ENCODE assay signal across 11 cellular contexts in genomic region chr5:127838661-127839060, GRCh38.
DNase-seq lines count a peak whose midpoint lies in the region; FAIRE-seq and TF ChIP-seq lines count a peak whose summit lies in the region.
"Had no signal": no experiment of that assay in that cellular context is flagged by ENCODE, and none has a peak within 500 bp of the region (broad histone marks: within the 10 kb centered on the region; RNA-seq: fewer than 3 reads in every experiment).

No MANE protein-coding gene starts in this region.

- no peak overlapping the region for H3K4me3 ChIP-seq in suprapubic skin

- H3K4me1 ChIP-seq in suprapubic skin, result no peaks in the 10 kb centered on the region

- no peak for TF ChIP-seq CTCF in suprapubic skin (IDR thresholded peaks at IDR 0.05)

- H3K36me3 ChIP-seq in suprapubic skin, result no peaks in the 10 kb centered on the region

- H3K27ac ChIP-seq in suprapubic skin, result no peak overlapping the region

- DNase-seq in AG08396 (ENCODE audit: low spot score), result peak; percentile 10
- peak; percentile 7 for DNase-seq in H54 (ENCODE audit: insufficient read length, low spot score)
- peak; percentile 11 for DNase-seq in SKM-1 treated with dmso at 0.1 percent for 144 hours (lab: John Stamatoyannopoulos, UW; ENCODE audit: unreplicated experiment)
- peak; percentile 25 for DNase-seq in iPS DF 19.7 (ENCODE audit: low read depth, low spot score)
- no peak for DNase-seq in stimulated activated CD4-positive, alpha-beta T cell treated with anti-CD3 and anti-CD28 coated beads, Interleukin-1b, Interleukin-23, amount 100 ng/mL, for 48 hours
- DNase-seq in cerebellar nuclear complex (lab: John Stamatoyannopoulos, UW), result no peak
- no peak for DNase-seq in suprapubic skin (ENCODE audit: low spot score in 2 of 2)
- no peak for DNase-seq in stimulated activated CD4-positive, alpha-beta T cell treated with anti-CD3 and anti-CD28 coated beads, Interleukin-4, amount 100 ng/mL, for 1 hour
- DNase-seq: C1 segment of cervical spinal cord, NCI-H1694 treated with DMSO at 0.1 percent for 48 hours had no signal

- H3K9me3 ChIP-seq in suprapubic skin, result no peaks in the 10 kb centered on the region

- 70% methylated on average over 3 of the region's 3 CpGs for WGBS in suprapubic skin

- peak; percentile 23 for FAIRE-seq in H54 (lab: Jason Lieb, UNC)
- FAIRE-seq: GM12891 had no signal

- no peak for TF ChIP-seq EP300 in suprapubic skin (IDR thresholded peaks at IDR 0.05)

- H3K27me3 ChIP-seq in suprapubic skin, result no peaks in the 10 kb centered on the region

- TF ChIP-seq POLR2A in H54 (IDR thresholded peaks at IDR 0.05; ENCODE audit: low read depth, low read length) (no peak), suprapubic skin (IDR thresholded peaks at IDR 0.05) (no peak)

Comparison
In these comparisons a context has a peak if more than half of its experiments do, and no peak if none do; other contexts are left out.
1. DNase-seq: peak in AG08396 (single experiment), H54 (single experiment), SKM-1 treated with dmso at 0.1 percent for 144 hours (single experiment) and iPS DF 19.7 (single experiment); none in stimulated activated CD4-positive, alpha-beta T cell treated with anti-CD3 and anti-CD28 coated beads, Interleukin-1b, Interleukin-23, amount 100 ng/mL, for 48 hours (single experiment), cerebellar nuclear complex (0 of 2), suprapubic skin (0 of 2) and stimulated activated CD4-positive, alpha-beta T cell treated with anti-CD3 and anti-CD28 coated beads, Interleukin-4, amount 100 ng/mL, for 1 hour (single experiment).